ENCODE assay signal across 27 cellular contexts in genomic region chr10:67792653-67793052, GRCh38.
"Had no signal": no experiment of that assay in that cellular context is flagged by ENCODE, and none has a peak within 500 bp of the region (broad histone marks: within the 10 kb centered on the region; RNA-seq: fewer than 3 reads in every experiment).

No MANE protein-coding gene starts in this region.

- DNase-seq: nephron progenitor cell; nucleus accumbens; pancreas; retina; sigmoid colon; small intestine; stimulated activated CD4-positive, alpha-beta T cell treated with anti-CD3 and anti-CD28 coated beads, Interleukin-15, amount 100 ng/mL, for 24 hours; stimulated activated CD4-positive, alpha-beta T cell treated with anti-CD3 and anti-CD28 coated beads, Interleukin-2, amount 100 ng/mL, for 24 hours; stimulated activated CD4-positive, alpha-beta T cell treated with anti-CD3 and anti-CD28 coated beads, Interleukin-2, amount 100 ng/mL, for 48 hours; stimulated activated CD4-positive, alpha-beta T cell treated with anti-CD3 and anti-CD28 coated beads, Interleukin-4, amount 100 ng/mL, for 24 hours; stimulated activated naive B cell treated with anti-CD40 and anti-IgM and Interleukin-4, amounts not matched to agents 10 μg/mL and 1 μg/mL and 100 μg/mL, for 72 hours; stimulated activated naive CD4-positive, alpha-beta T cell treated with Interleukin-2 at 50 U/mL for 16 hours; stomach; thyroid gland; trophoblast cell; upper lobe of left lung had no signal

- FAIRE-seq: pancreas, small intestine, urothelium cell line had no signal

- H3K27me3 ChIP-seq: neutrophil, pancreas, right atrium auricular region, sigmoid colon, stomach, thyroid gland, tibial nerve, upper lobe of left lung, vagina had no signal

- H3K36me3 ChIP-seq: neutrophil, pancreas, prostate gland, right atrium auricular region, sigmoid colon, stomach, thoracic aorta, thyroid gland, tibial nerve, upper lobe of left lung, vagina had no signal

- H3K4me3 Mint-ChIP-seq: natural killer cell treated with Interleukin-12 subunit alpha and Interleukin-12 subunit beta and Interleukin-15 and Interleukin-18, amount 100 ng/mL, for 72 hours; nephron progenitor cell; neural crest cell; stimulated activated effector memory CD8-positive, alpha-beta T cell treated with anti-CD3 and anti-CD28 coated beads, Interleukin-12 subunit alpha, Interleukin-12 subunit beta, amount 100 ng/mL, for 72 hours; stimulated activated naive B cell treated with anti-CD40 and anti-IgM and Interleukin-4, amounts not matched to agents 10 μg/mL and 1 μg/mL and 100 μg/mL, for 72 hours; stimulated activated naive CD8-positive, alpha-beta T cell treated with anti-CD3 and anti-CD28 coated beads, Interleukin-15, Interleukin-2, amounts not matched to agents 100 ng/mL and 50 ng/mL, for 24 hours had no signal

- H3K9me3 Mint-ChIP-seq: natural killer cell treated with Interleukin-12 subunit alpha and Interleukin-12 subunit beta and Interleukin-15 and Interleukin-18, amount 100 ng/mL, for 72 hours; nephron progenitor cell; neural crest cell; stimulated activated effector memory CD8-positive, alpha-beta T cell treated with anti-CD3 and anti-CD28 coated beads, Interleukin-12 subunit alpha, Interleukin-12 subunit beta, amount 100 ng/mL, for 72 hours; stimulated activated naive B cell treated with anti-CD40 and anti-IgM and Interleukin-4, amounts not matched to agents 10 μg/mL and 1 μg/mL and 100 μg/mL, for 72 hours; stimulated activated naive CD8-positive, alpha-beta T cell treated with anti-CD3 and anti-CD28 coated beads, Interleukin-15, Interleukin-2, amounts not matched to agents 100 ng/mL and 50 ng/mL, for 24 hours had no signal

- H3K27ac Mint-ChIP-seq: natural killer cell treated with Interleukin-12 subunit alpha and Interleukin-12 subunit beta and Interleukin-15 and Interleukin-18, amount 100 ng/mL, for 72 hours; stimulated activated effector memory CD8-positive, alpha-beta T cell treated with anti-CD3 and anti-CD28 coated beads, Interleukin-12 subunit alpha, Interleukin-12 subunit beta, amount 100 ng/mL, for 72 hours; stimulated activated naive B cell treated with anti-CD40 and anti-IgM and Interleukin-4, amounts not matched to agents 10 μg/mL and 1 μg/mL and 100 μg/mL, for 72 hours; stimulated activated naive CD8-positive, alpha-beta T cell treated with anti-CD3 and anti-CD28 coated beads, Interleukin-15, Interleukin-2, amounts not matched to agents 100 ng/mL and 50 ng/mL, for 24 hours had no signal

- H3K4me3 ChIP-seq: pancreas, prostate gland, right atrium auricular region, sigmoid colon, stomach, thoracic aorta, thyroid gland, tibial nerve, upper lobe of left lung, vagina had no signal

- H3K36me3 Mint-ChIP-seq: natural killer cell treated with Interleukin-12 subunit alpha and Interleukin-12 subunit beta and Interleukin-15 and Interleukin-18, amount 100 ng/mL, for 72 hours; stimulated activated effector memory CD8-positive, alpha-beta T cell treated with anti-CD3 and anti-CD28 coated beads, Interleukin-12 subunit alpha, Interleukin-12 subunit beta, amount 100 ng/mL, for 72 hours; stimulated activated naive B cell treated with anti-CD40 and anti-IgM and Interleukin-4, amounts not matched to agents 10 μg/mL and 1 μg/mL and 100 μg/mL, for 72 hours had no signal

- H3K27ac ChIP-seq: neutrophil, pancreas, prostate gland, right atrium auricular region, sigmoid colon, stomach, thoracic aorta, thyroid gland, tibial nerve, upper lobe of left lung, vagina had no signal

- H3K4me1 Mint-ChIP-seq: neural crest cell had no signal

- H3K9me3 ChIP-seq: neutrophil, pancreas, prostate gland, right atrium auricular region, sigmoid colon, stomach, thoracic aorta, thyroid gland, tibial nerve, upper lobe of left lung, vagina had no signal

- H3K27me3 Mint-ChIP-seq: stimulated activated naive CD8-positive, alpha-beta T cell treated with anti-CD3 and anti-CD28 coated beads, Interleukin-15, Interleukin-2, amounts not matched to agents 100 ng/mL and 50 ng/mL, for 24 hours had no signal

- H3K4me1 ChIP-seq: pancreas, prostate gland, right atrium auricular region, sigmoid colon, stomach, thyroid gland, tibial nerve, vagina had no signal

- ATAC-seq: natural killer cell treated with Interleukin-12 subunit alpha and Interleukin-12 subunit beta and Interleukin-15 and Interleukin-18, amount 100 ng/mL, for 72 hours; pancreas; stimulated activated effector memory CD8-positive, alpha-beta T cell treated with anti-CD3 and anti-CD28 coated beads, Interleukin-12 subunit alpha, Interleukin-12 subunit beta, amount 100 ng/mL, for 72 hours; stimulated activated naive B cell treated with anti-CD40 and anti-IgM and Interleukin-4, amounts not matched to agents 10 μg/mL and 1 μg/mL and 100 μg/mL, for 72 hours had no signal
